ENCODE assay signal across 2 cellular contexts in genomic region chr20:23035731-23036130, GRCh38.
TF ChIP-seq lines count a peak whose summit lies in the region.

No MANE protein-coding gene starts in this region.

TF ChIP-seq in HepG2, 621 proteins besides CTCF, POLR2A, EP300 and RAD21:
- TF ChIP-seq DNMT1 (CRISPR knock-in tag; IDR thresholded peaks at IDR 0.05) (0 out of 2 replicates have a peak, but pooled peaks have one; percentile 30), NR1H2 (CRISPR knock-in tag; IDR thresholded peaks at IDR 0.05; ENCODE audit: borderline replicate concordance, low read depth) (no peak), RBFOX2 (IDR thresholded peaks at IDR 0.05; ENCODE audit: low read depth, low read length) (no peak)

TF ChIP-seq in H1, 55 proteins besides CTCF, POLR2A, EP300 and RAD21:
- TF ChIP-seq USF2 (IDR thresholded peaks at IDR 0.05; ENCODE audit: low read length) (no peak), GTF2F1 (IDR thresholded peaks at IDR 0.05; ENCODE audit: borderline replicate concordance, low read depth, low read length) (no peak), TAF7 (optimal IDR thresholded peaks at IDR 0.05; ENCODE audit: borderline replicate concordance, low read depth, low read length) (no peak), TAF1 (IDR thresholded peaks at IDR 0.05; ENCODE audit: low read depth, low read length) (no peak), EZH2 (IDR thresholded peaks at IDR 0.05; ENCODE audit: low read depth, low read length, severe bottlenecking) (peak; percentile 5), E2F6 (IDR thresholded peaks at IDR 0.05) (peak; percentile 54; the same call in 1 of the 2 replicates)
